ENCODE assay signal across 3 cellular contexts in genomic region chr21:32790626-32791025, GRCh38.
"Had no signal": no experiment of that assay in that cellular context is flagged by ENCODE, and none has a peak within 500 bp of the region (broad histone marks: within the 10 kb centered on the region; RNA-seq: fewer than 3 reads in every experiment).

No MANE protein-coding gene starts in this region.

- DNase-seq: GDM1, GF-D8 had no signal

- ATAC-seq: GM12878 had no signal

- H3K4me3 ChIP-seq: GM12878 had no signal
